8 cellular contexts compared by ENCODE assay signal in genomic region chr9:89427621-89428221, GRCh38.
DNase-seq lines count a peak whose midpoint lies in the region; ATAC-seq and TF ChIP-seq lines count a peak whose summit lies in the region.

No MANE protein-coding gene starts in this region.

- no peak for TF ChIP-seq EP300 in upper lobe of left lung (IDR thresholded peaks at IDR 0.05)

- no peak for TF ChIP-seq POLR2A in upper lobe of left lung (IDR thresholded peaks at IDR 0.05)

- CTCF ChIA-PET in mammary epithelial cell (lab: Charles Lee; ENCODE audit: low non-redundant PET) = no interaction called here

- no peak for ATAC-seq in upper lobe of left lung (ENCODE audit: low FRiP score in 2 of 2)

- H3K36me3 ChIP-seq in upper lobe of left lung (no peaks in the 10 kb centered on the region), mammary epithelial cell (ENCODE audit: insufficient read depth, low read length) (no peaks in the 10 kb centered on the region)

- no peaks in the 10 kb centered on the region for H4K20me1 ChIP-seq in mammary epithelial cell (ENCODE audit: insufficient read depth, low read length)

- H3K9me3 ChIP-seq in upper lobe of left lung (no peaks in the 10 kb centered on the region), mammary epithelial cell (replicated peaks; ENCODE audit: insufficient read depth, low read length) (no peaks in the 10 kb centered on the region)

- H3K27me3 ChIP-seq in upper lobe of left lung = no peaks in the 10 kb centered on the region
- H3K27me3 ChIP-seq in mammary epithelial cell (ENCODE audit: insufficient read depth, low read length) = no peaks in the 10 kb centered on the region

- peaks cover 9 to 29% (median 15%) of the 10 kb centered on the region in 4 donors for H3K4me1 ChIP-seq in upper lobe of left lung
- no peaks in the 10 kb centered on the region for H3K4me1 ChIP-seq in mammary epithelial cell (ENCODE audit: insufficient read depth, low read length)

- dilution Hi-C loops in mammary epithelial cell (cut with HindIII; ENCODE audit: low sequenced_read_pairs) = no loop called here

- in situ Hi-C loops in mammary epithelial cell (cut with MboI; ENCODE audit: low sequenced_read_pairs in 2 of 2) = no loop called here

- H3K79me2 ChIP-seq in mammary epithelial cell (ENCODE audit: insufficient read depth, low read length) = no peaks in the 10 kb centered on the region

- H3K27ac ChIP-seq in upper lobe of left lung (no peak overlapping the region), mammary epithelial cell (ENCODE audit: insufficient read depth, low read depth, low read length) (no peak overlapping the region)

- H2AFZ ChIP-seq in mammary epithelial cell (ENCODE audit: low read depth, low read length) = no peak overlapping the region

- intact Hi-C loops in mammary epithelial cell (cut with micrococcal nuclease) = no loop called here

- H3K4me2 ChIP-seq in mammary epithelial cell (ENCODE audit: insufficient read depth, low read depth, low read length) = no peak overlapping the region

- H3K4me3 ChIP-seq in upper lobe of left lung (no peak overlapping the region), mammary epithelial cell (replicated peaks in 1 of 3; ENCODE audit: insufficient read depth in 1 of 3, low read depth in 2 of 3, low read length in 3 of 3) (no peak overlapping the region)

- no peak overlapping the region for H3K9ac ChIP-seq in mammary epithelial cell (ENCODE audit: insufficient read depth, low read length)

- no TSS peak for BruUV-seq in mammary epithelial cell (replicated peaks; lab: Mats Ljungman, UMichigan)

- DNase-seq in HT1080 (ENCODE audit: low read depth) (peak; percentile 55), upper lobe of left lung (no peak), C1 segment of cervical spinal cord (lab: John Stamatoyannopoulos, UW) (no peak), GOT3 (lab: John Stamatoyannopoulos, UW) (no peak), mammary epithelial cell (no peak)
- peak; percentile 76 to 82 for DNase-seq in activated CD8-positive, alpha-beta memory T cell treated with anti-CD3 and anti-CD28 coated beads for 4 hours (ENCODE audit: low read depth in 2 of 2)
- DNase-seq in effector CD8-positive, alpha-beta T cell (lab: John Stamatoyannopoulos, UW) = peak; percentile 37
- DNase-seq in stimulated activated CD8-positive, alpha-beta memory T cell treated with anti-CD3 and anti-CD28 coated beads, Interleukin-2, amount 100 ng/mL, for 48 hours (ENCODE audit: low read depth in 2 of 2) = peak; percentile 65 to 74

- WGBS in upper lobe of left lung, 2 donors = 82 to 87% methylated on average over 11 to 17 of the region's 17 CpGs
- 87% methylated on average over 16 of the region's 17 CpGs for WGBS in mammary epithelial cell (ENCODE audit: low coverage, missing lambda C conversion rate)

- TF ChIP-seq CTCF in upper lobe of left lung (IDR thresholded peaks at IDR 0.05) (no peak), mammary epithelial cell (conservative IDR thresholded peaks at IDR 0.05 in 1 of 2, IDR thresholded peaks at IDR 0.05 in 1 of 2; ENCODE audit: extremely low read depth in 1 of 2, insufficient read depth in 1 of 2, low read depth in 1 of 2, low read length in 2 of 2) (no peak)

Comparison
In these comparisons a context has a peak if more than half of its experiments do, and no peak if none do; other contexts are left out.
1. DNase-seq: peak in HT1080 (single experiment), activated CD8-positive, alpha-beta memory T cell treated with anti-CD3 and anti-CD28 coated beads for 4 hours (2 of 2), effector CD8-positive, alpha-beta T cell (single experiment) and stimulated activated CD8-positive, alpha-beta memory T cell treated with anti-CD3 and anti-CD28 coated beads, Interleukin-2, amount 100 ng/mL, for 48 hours (2 of 2); none in upper lobe of left lung (0 of 2), C1 segment of cervical spinal cord (0 of 14), GOT3 (single experiment) and mammary epithelial cell (single experiment).